ENCODE assay signal across 13 cellular contexts in genomic region chr9:92724528-92725265, GRCh38. TPM values are rescaled to one million over a fixed set of nuclear protein-coding genes. Genes with fewer than 3 reads are reported as not detected.
A peak's percentile ranks its signal among the peaks of the same experiment; 100 is the strongest.
DNase-seq lines count a peak whose midpoint lies in the region; ATAC-seq and TF ChIP-seq lines count a peak whose summit lies in the region.
"Had no signal": no experiment of that assay in that cellular context is flagged by ENCODE, and none has a peak within 500 bp of the region (broad histone marks: within the 10 kb centered on the region; RNA-seq: fewer than 3 reads in every experiment).

No MANE protein-coding gene starts in this region.

- H3K36me3 Mint-ChIP-seq in activated naive CD8-positive, alpha-beta T cell = peaks cover 2% of the 10 kb centered on the region
- H3K36me3 Mint-ChIP-seq in activated naive CD8-positive, alpha-beta T cell treated with anti-CD3 and anti-CD28 coated beads for 36 hours = no peaks in the 10 kb centered on the region
- peaks cover 4 to 13% (median 7%) of the 10 kb centered on the region in 3 donors for H3K36me3 Mint-ChIP-seq in immature natural killer cell

- no peaks in the 10 kb centered on the region for H3K27me3 ChIP-seq in upper lobe of right lung
- H3K27me3 ChIP-seq: BLaER1 had no signal

- no peak for TF ChIP-seq CTCF in OCI-LY7 (conservative IDR thresholded peaks at IDR 0.05; ENCODE audit: low read length)
- no peak for TF ChIP-seq CTCF in upper lobe of right lung (IDR thresholded peaks at IDR 0.05)

- intact Hi-C loops in OCI-LY7 (cut with micrococcal nuclease; ENCODE audit: unreplicated experiment) = loop anchor here (5.0 to 10.0 kb wide), 2 partner anchors 238 to 540 kb away; no protein-coding TSS in a partner anchor
- intact Hi-C loops in upper lobe of right lung (cut with DNase I) = no loop called here

- no peak overlapping the region for H2AFZ ChIP-seq in OCI-LY7 (ENCODE audit: low read length)

- H3K9me3 Mint-ChIP-seq in activated naive CD8-positive, alpha-beta T cell (ENCODE audit: low read depth) = no peaks in the 10 kb centered on the region
- H3K9me3 Mint-ChIP-seq in activated naive CD8-positive, alpha-beta T cell treated with anti-CD3 and anti-CD28 coated beads for 36 hours = no peaks in the 10 kb centered on the region
- no peaks in the 10 kb centered on the region for H3K9me3 Mint-ChIP-seq in immature natural killer cell
- H3K9me3 Mint-ChIP-seq: brain; HFFc6; stimulated activated naive CD8-positive, alpha-beta T cell treated with anti-CD3 and anti-CD28 coated beads, Interleukin-15, Interleukin-2, amounts not matched to agents 100 ng/mL and 50 ng/mL, for 24 hours had no signal

- peak; percentile 15 for ATAC-seq in upper lobe of right lung
- ATAC-seq in HG02970 (IDR thresholded peaks at IDR 0.05; ENCODE audit: low FRiP score, unreplicated experiment) = no peak

- no peaks in the 10 kb centered on the region for H3K9me2 ChIP-seq in OCI-LY7 (ENCODE audit: insufficient read depth, low read length)

- H3K27me3 Mint-ChIP-seq in activated naive CD8-positive, alpha-beta T cell = no peaks in the 10 kb centered on the region
- no peaks in the 10 kb centered on the region for H3K27me3 Mint-ChIP-seq in activated naive CD8-positive, alpha-beta T cell treated with anti-CD3 and anti-CD28 coated beads for 36 hours
- peaks cover 0 to 2% (median 2%) of the 10 kb centered on the region in 3 donors for H3K27me3 Mint-ChIP-seq in immature natural killer cell (ENCODE audit: low read depth in 3 of 3)
- H3K27me3 Mint-ChIP-seq: brain; stimulated activated naive CD8-positive, alpha-beta T cell treated with anti-CD3 and anti-CD28 coated beads, Interleukin-15, Interleukin-2, amounts not matched to agents 100 ng/mL and 50 ng/mL, for 24 hours had no signal

- no TSS peak for BruUV-seq in OCI-LY7 (replicated peaks; lab: Mats Ljungman, UMichigan)

- H4K20me1 ChIP-seq in OCI-LY7 (ENCODE audit: insufficient read depth, low read length) = no peaks in the 10 kb centered on the region

- peak overlapping the region; percentile 56 for H3K4me3 ChIP-seq in OCI-LY7 (ENCODE audit: low read depth, low read length, poor library complexity, severe bottlenecking)
- no peak overlapping the region for H3K4me3 ChIP-seq in upper lobe of right lung
- H3K4me3 ChIP-seq: BLaER1 had no signal

- H3K79me2 ChIP-seq in OCI-LY7 (ENCODE audit: insufficient read depth, low read depth, low read length) = peaks cover 58% of the 10 kb centered on the region

- DNase-seq in activated naive CD8-positive, alpha-beta T cell treated with anti-CD3 and anti-CD28 coated beads for 36 hours = no peak
- DNase-seq in OCI-LY7 (ENCODE audit: low spot score) (peak; percentile 46), immature natural killer cell (no peak), upper lobe of right lung (no peak), cerebellar nuclear complex (lab: John Stamatoyannopoulos, UW) (no peak)
- no peak for DNase-seq in activated T-cell treated with anti-CD3 and anti-CD28 coated beads, Interleukin-2, amount 50 U/mL, for 1 hour
- DNase-seq: HFFc6, NCI-H526 treated with DMSO at 0.1 percent for 48 hours had no signal

- CTCF ChIA-PET in OCI-LY7 (lab: Charles Lee; ENCODE audit: unreplicated experiment) = no interaction called here

- H3K4me1 ChIP-seq in OCI-LY7 (ENCODE audit: insufficient read depth, low read length, poor library complexity, severe bottlenecking) (peaks cover 100% of the 10 kb centered on the region), upper lobe of right lung (peaks cover 26% of the 10 kb centered on the region)

- peaks cover 4% of the 10 kb centered on the region for H3K4me1 Mint-ChIP-seq in activated naive CD8-positive, alpha-beta T cell (ENCODE audit: low read depth)
- H3K4me1 Mint-ChIP-seq in activated naive CD8-positive, alpha-beta T cell treated with anti-CD3 and anti-CD28 coated beads for 36 hours = peaks cover 3% of the 10 kb centered on the region
- H3K4me1 Mint-ChIP-seq in immature natural killer cell = peaks cover 34 to 56% of the 10 kb centered on the region in 2 donors

- peak overlapping the region; percentile 58 for H3K27ac Mint-ChIP-seq in activated naive CD8-positive, alpha-beta T cell
- H3K27ac Mint-ChIP-seq in activated naive CD8-positive, alpha-beta T cell treated with anti-CD3 and anti-CD28 coated beads for 36 hours = no peak overlapping the region
- peak overlapping the region in 5 of 6 donors; percentile 8 to 68 (median 28) for H3K27ac Mint-ChIP-seq in immature natural killer cell
- H3K27ac Mint-ChIP-seq: HFFc6; stimulated activated naive CD8-positive, alpha-beta T cell treated with anti-CD3 and anti-CD28 coated beads, Interleukin-15, Interleukin-2, amounts not matched to agents 100 ng/mL and 50 ng/mL, for 24 hours had no signal

- H3K9me3 ChIP-seq in OCI-LY7 (ENCODE audit: low read length) (no peaks in the 10 kb centered on the region), upper lobe of right lung (no peaks in the 10 kb centered on the region)
- H3K9me3 ChIP-seq: BLaER1 had no signal

- H3K4me3 Mint-ChIP-seq in activated naive CD8-positive, alpha-beta T cell = no peak overlapping the region
- no peak overlapping the region for H3K4me3 Mint-ChIP-seq in activated naive CD8-positive, alpha-beta T cell treated with anti-CD3 and anti-CD28 coated beads for 36 hours
- no peak overlapping the region for H3K4me3 Mint-ChIP-seq in immature natural killer cell
- H3K4me3 Mint-ChIP-seq: brain; HFFc6; stimulated activated naive CD8-positive, alpha-beta T cell treated with anti-CD3 and anti-CD28 coated beads, Interleukin-15, Interleukin-2, amounts not matched to agents 100 ng/mL and 50 ng/mL, for 24 hours had no signal

- H3K36me3 ChIP-seq in OCI-LY7 (ENCODE audit: insufficient read depth, low read length) (peaks cover 64% of the 10 kb centered on the region), upper lobe of right lung (peaks cover 44% of the 10 kb centered on the region)

- peak overlapping the region; percentile 96 for H3K27ac ChIP-seq in OCI-LY7 (ENCODE audit: low read depth, low read length, poor library complexity, severe bottlenecking)
- no peak overlapping the region for H3K27ac ChIP-seq in upper lobe of right lung
- H3K27ac ChIP-seq: BLaER1 had no signal

- peak overlapping the region; percentile 82 for H3K4me2 ChIP-seq in OCI-LY7 (ENCODE audit: low read length)
- H3K4me2 ChIP-seq: BLaER1 had no signal

- POLR2A ChIA-PET in OCI-LY7 (lab: Charles Lee) = no interaction called here

RNA-seq across cellular contexts. Expression of gene BICD2, which starts 39.9 kb away (rescaled TPM):
- total RNA-seq in activated naive CD8-positive, alpha-beta T cell treated with anti-CD3 and anti-CD28 coated beads for 36 hours = 10 to 100 TPM; 19.2 to 20.5 TPM
- total RNA-seq in OCI-LY7 (2014; rRNA removed; shearing (Covaris generic)) = 71.0 and 71.7 TPM in 2 replicates
- total RNA-seq in OCI-LY7 (2022) = 46.5 and 53.9 TPM in 2 replicates
- polyA plus RNA-seq in immature natural killer cell = 10 to 100 TPM in 1 of 3 donors, 1 to 10 TPM in 2; 5.8 to 26.8 (median 8.0) TPM
- 38.6 TPM for total RNA-seq in upper lobe of right lung

RNA-seq across cellular contexts. Expression of gene IPPK, which starts 54.8 kb away (rescaled TPM):
- total RNA-seq in activated naive CD8-positive, alpha-beta T cell treated with anti-CD3 and anti-CD28 coated beads for 36 hours = 10 to 100 TPM; 13.0 to 13.9 TPM
- total RNA-seq in OCI-LY7 (2014; rRNA removed; shearing (Covaris generic)) = 12.6 and 12.7 TPM in 2 replicates
- total RNA-seq in OCI-LY7 (2022) (10.3 and 12.0 TPM in 2 replicates), upper lobe of right lung (9.6 TPM)
- polyA plus RNA-seq in immature natural killer cell = 1 to 10 TPM; 2.6 to 5.4 (median 3.2) TPM
